In genomic region chr17:42387221-42387657, GRCh38 we compare ENCODE assay signal across 8 cellular contexts. TPM values are rescaled to one million over a fixed set of nuclear protein-coding genes. Genes with fewer than 3 reads are reported as not detected.
A peak's percentile ranks its signal among the peaks of the same experiment; 100 is the strongest.
DNase-seq lines count a peak whose midpoint lies in the region; ATAC-seq and TF ChIP-seq lines count a peak whose summit lies in the region.

No MANE protein-coding gene starts in this region.

- H3K9me3 Mint-ChIP-seq in activated CD4-positive, alpha-beta T cell treated with anti-CD3 and anti-CD28 coated beads, Interleukin-2, amount 10 ng/mL, durations not matched to agents 7 days and 5 days: no peaks in the 10 kb centered on the region
- H3K9me3 Mint-ChIP-seq in mesothelial cell of epicardium: no peaks in the 10 kb centered on the region

- peak overlapping the region; percentile 100 for H3K27ac Mint-ChIP-seq in activated CD4-positive, alpha-beta T cell treated with anti-CD3 and anti-CD28 coated beads, Interleukin-2, amount 10 ng/mL, durations not matched to agents 7 days and 5 days
- H3K27ac Mint-ChIP-seq in mesothelial cell of epicardium: peak overlapping the region; percentile 100

- POLR2A ChIA-PET in activated CD4-positive, alpha-beta T cell treated with anti-CD3 and anti-CD28 coated beads, Interleukin-2, amount 10 ng/mL, durations not matched to agents 7 days and 5 days (lab: Charles Lee): interaction anchor here (0.6 kb wide), 2 partner anchors 9 to 52 kb away, joined by 3 to 4 read pairs; no protein-coding TSS in a partner anchor

- CTCF ChIA-PET in activated CD4-positive, alpha-beta T cell treated with anti-CD3 and anti-CD28 coated beads, Interleukin-2, amount 10 ng/mL, durations not matched to agents 7 days and 5 days (lab: Charles Lee): interaction anchor here (3.4 kb wide), 1 partner anchor 15 kb away, joined by 50 read pairs; no protein-coding TSS in a partner anchor

- peaks cover 14% of the 10 kb centered on the region for H3K36me3 Mint-ChIP-seq in activated CD4-positive, alpha-beta T cell treated with anti-CD3 and anti-CD28 coated beads, Interleukin-2, amount 10 ng/mL, durations not matched to agents 7 days and 5 days (ENCODE audit: low read depth)
- peaks cover 3% of the 10 kb centered on the region for H3K36me3 Mint-ChIP-seq in mesothelial cell of epicardium

- H3K27ac ChIP-seq in coronary artery: peak overlapping the region; percentile 99 to 100

- ATAC-seq in HG03565 (IDR thresholded peaks at IDR 0.05; ENCODE audit: unreplicated experiment): no peak
- ATAC-seq in GM18502 (IDR thresholded peaks at IDR 0.05; ENCODE audit: poor library complexity, unreplicated experiment): no peak
- ATAC-seq in HG03045 (IDR thresholded peaks at IDR 0.05; ENCODE audit: unreplicated experiment): no peak

- TF ChIP-seq CTCF in coronary artery (IDR thresholded peaks at IDR 0.05) (no peak), mesothelial cell of epicardium (IDR thresholded peaks at IDR 0.05; ENCODE audit: unreplicated experiment) (no peak)

- peak overlapping the region; percentile 99 for H3K4me3 ChIP-seq in coronary artery

- H3K4me3 Mint-ChIP-seq in activated CD4-positive, alpha-beta T cell treated with anti-CD3 and anti-CD28 coated beads, Interleukin-2, amount 10 ng/mL, durations not matched to agents 7 days and 5 days: peak overlapping the region; percentile 97
- H3K4me3 Mint-ChIP-seq in mesothelial cell of epicardium: peak overlapping the region; percentile 94

- DNase-seq in activated CD4-positive, alpha-beta T cell treated with anti-CD3 and anti-CD28 coated beads, Interleukin-2, amount 10 ng/mL, durations not matched to agents 7 days and 5 days: peak; percentile 27
- no peak for DNase-seq in activated CD4-positive, alpha-beta T cell treated with anti-CD3 and anti-CD28 coated beads, Interleukin-2, amount 50 U/mL, for 4 hours
- DNase-seq in OCI-M1 (lab: John Stamatoyannopoulos, UW) (peak; percentile 67), coronary artery (ENCODE audit: low spot score) (no peak), mesothelial cell of epicardium (ENCODE audit: low spot score in 2 of 2, unreplicated experiment in 2 of 2) (no peak)

- no peaks in the 10 kb centered on the region for H3K27me3 Mint-ChIP-seq in activated CD4-positive, alpha-beta T cell treated with anti-CD3 and anti-CD28 coated beads, Interleukin-2, amount 10 ng/mL, durations not matched to agents 7 days and 5 days
- no peaks in the 10 kb centered on the region for H3K27me3 Mint-ChIP-seq in mesothelial cell of epicardium (ENCODE audit: low read depth)

- peaks cover 54% of the 10 kb centered on the region for H3K4me1 Mint-ChIP-seq in activated CD4-positive, alpha-beta T cell treated with anti-CD3 and anti-CD28 coated beads, Interleukin-2, amount 10 ng/mL, durations not matched to agents 7 days and 5 days
- H3K4me1 Mint-ChIP-seq in mesothelial cell of epicardium: peaks cover 26% of the 10 kb centered on the region

RNA-seq across cellular contexts. Expression of gene STAT3, which starts 1.0 kb away (rescaled TPM):
- total RNA-seq in activated CD4-positive, alpha-beta T cell treated with anti-CD3 and anti-CD28 coated beads, Interleukin-2, amount 10 ng/mL, durations not matched to agents 7 days and 5 days: 100 to 1,000 TPM; 114 to 121 TPM
- total RNA-seq in mesothelial cell of epicardium: 118 to 129 TPM (median 119 TPM) in 3 replicates

RNA-seq across cellular contexts. Expression of gene CAVIN1, which starts 35.8 kb away (rescaled TPM):
- total RNA-seq in activated CD4-positive, alpha-beta T cell treated with anti-CD3 and anti-CD28 coated beads, Interleukin-2, amount 10 ng/mL, durations not matched to agents 7 days and 5 days: 1 to 10 TPM; 1.5 to 1.6 TPM
- total RNA-seq in mesothelial cell of epicardium: 53.3 to 54.3 TPM (median 53.9 TPM) in 3 replicates

Comparison
In these comparisons a context has a peak if more than half of its experiments do, and no peak if none do; other contexts are left out.
1. DNase-seq: peak in activated CD4-positive, alpha-beta T cell treated with anti-CD3 and anti-CD28 coated beads, Interleukin-2, amount 10 ng/mL, durations not matched to agents 7 days and 5 days (single experiment) and OCI-M1 (single experiment); none in activated CD4-positive, alpha-beta T cell treated with anti-CD3 and anti-CD28 coated beads, Interleukin-2, amount 50 U/mL, for 4 hours (0 of 2), coronary artery (single experiment) and mesothelial cell of epicardium (0 of 2).
2. RNA of gene CAVIN1, which starts 35.8 kb away (total RNA-seq): 53.3 to 54.3 TPM in mesothelial cell of epicardium; 1.5 to 1.6 TPM in activated CD4-positive, alpha-beta T cell treated with anti-CD3 and anti-CD28 coated beads, Interleukin-2, amount 10 ng/mL, durations not matched to agents 7 days and 5 days; every median in the first group is over 10 times any median in the second.